ENCODE assay signal across 23 cellular contexts in genomic region chr6:16241321-16241689, GRCh38. TPM values are rescaled to one million over a fixed set of nuclear protein-coding genes. Genes with fewer than 3 reads are reported as not detected.
A peak's percentile ranks its signal among the peaks of the same experiment; 100 is the strongest.
DNase-seq lines count a peak whose midpoint lies in the region; ATAC-seq and TF ChIP-seq lines count a peak whose summit lies in the region.
"Had no signal": no experiment of that assay in that cellular context is flagged by ENCODE, and none has a peak within 500 bp of the region (broad histone marks: within the 10 kb centered on the region; RNA-seq: fewer than 3 reads in every experiment).

No MANE protein-coding gene starts in this region.

- peaks cover 31% of the 10 kb centered on the region for H3K27me3 Mint-ChIP-seq in nephron (ENCODE audit: low read depth)

- H3K27me3 ChIP-seq in left ventricle myocardium inferior (ENCODE audit: low read depth) (no peaks in the 10 kb centered on the region), tibial artery (no peaks in the 10 kb centered on the region), upper lobe of left lung (no peaks in the 10 kb centered on the region)
- H3K27me3 ChIP-seq: Peyer's patch, SJSA1 had no signal

- H3K36me3 Mint-ChIP-seq in nephron (ENCODE audit: low read depth): no peaks in the 10 kb centered on the region

- no peak overlapping the region for H3K27ac Mint-ChIP-seq in nephron
- H3K27ac Mint-ChIP-seq: H9, HFFc6 had no signal

- TF ChIP-seq POLR2A in upper lobe of left lung (IDR thresholded peaks at IDR 0.05): no peak

- H3K9me3 ChIP-seq in left ventricle myocardium inferior (replicated peaks) (no peaks in the 10 kb centered on the region), tibial artery (no peaks in the 10 kb centered on the region), upper lobe of left lung (no peaks in the 10 kb centered on the region)
- H3K9me3 ChIP-seq: Peyer's patch, SJSA1 had no signal

- TF ChIP-seq CTCF in left ventricle myocardium inferior (IDR thresholded peaks at IDR 0.05; ENCODE audit: borderline replicate concordance) (no peak), nephron (IDR thresholded peaks at IDR 0.05; ENCODE audit: unreplicated experiment in 3 of 3) (no peak), tibial artery (IDR thresholded peaks at IDR 0.05) (no peak), upper lobe of left lung (IDR thresholded peaks at IDR 0.05) (no peak)

- H3K27ac ChIP-seq in left ventricle myocardium inferior (replicated peaks): peak overlapping the region; percentile 92
- peak overlapping the region; percentile 69 to 87 for H3K27ac ChIP-seq in tibial artery
- H3K27ac ChIP-seq in upper lobe of left lung: no peak overlapping the region
- H3K27ac ChIP-seq: C4-2B, GM23248, Peyer's patch, SJSA1 had no signal

- DNase-seq in left ventricle myocardium inferior (no peak), cardiac septum (ENCODE audit: low spot score) (no peak), OCI-M1 (lab: John Stamatoyannopoulos, UW) (peak; percentile 55), tibial artery (no peak), upper lobe of left lung (no peak)
- DNase-seq: DND-41; GM23248; H9; HFFc6; KG1; NCI-H1092; NCI-H1436; NCI-H187 treated with DMSO at 0.1 percent for 48 hours; NCI-H2107; NCI-H446 treated with DMSO at 0.1 percent for 48 hours; NCI-H526 treated with DMSO at 0.1 percent for 48 hours; NK-92 treated with Interleukin-12 subunit alpha and Interleukin-12 subunit beta, amount 100 ng/mL, for 24 hours; Peyer's patch had no signal

- H3K9me3 Mint-ChIP-seq in nephron: no peaks in the 10 kb centered on the region
- H3K9me3 Mint-ChIP-seq: H9, HFFc6 had no signal

- H3K4me3 ChIP-seq in left ventricle myocardium inferior (peak overlapping the region; percentile 87), tibial artery (no peak overlapping the region), upper lobe of left lung (no peak overlapping the region)
- H3K4me3 ChIP-seq: GM12878, GM23248, Peyer's patch, SJSA1 had no signal

- H3K4me1 ChIP-seq in left ventricle myocardium inferior: peaks cover 89% of the 10 kb centered on the region
- H3K4me1 ChIP-seq in tibial artery: peaks cover 0 to 84% (median 64%) of the 10 kb centered on the region in 4 donors
- H3K4me1 ChIP-seq in upper lobe of left lung: peaks cover 19 to 35% (median 22%) of the 10 kb centered on the region in 4 donors

- H3K4me1 Mint-ChIP-seq in nephron: peaks cover 72% of the 10 kb centered on the region

- TF ChIP-seq EP300 in upper lobe of left lung (IDR thresholded peaks at IDR 0.05): no peak

- ATAC-seq in upper lobe of left lung (ENCODE audit: low FRiP score in 2 of 2) (no peak), GM18519 (IDR thresholded peaks at IDR 0.05; ENCODE audit: low FRiP score, unreplicated experiment) (no peak)
- ATAC-seq: GM12878 had no signal

- WGBS in upper lobe of left lung, 2 donors: 92 to 95% methylated on average over 4 of the region's 4 CpGs

- peak overlapping the region; percentile 1 to 52 (median 15) for H3K4me3 Mint-ChIP-seq in nephron
- H3K4me3 Mint-ChIP-seq: H9, HFFc6 had no signal

- intact Hi-C loops in left ventricle myocardium inferior (cut with micrococcal nuclease): no loop called here
- intact Hi-C loops in cardiac septum (cut with DNase I): loop anchor here (5.0 to 10.0 kb wide), 2 partner anchors 76 to 523 kb away; partner anchors contain the start of gene ATXN1
- intact Hi-C loops in tibial artery (cut with DNase I; ENCODE audit: low total_unique reads): no loop called here

- no peaks in the 10 kb centered on the region for H3K36me3 ChIP-seq in left ventricle myocardium inferior
- H3K36me3 ChIP-seq in tibial artery: no peaks in the 10 kb centered on the region
- H3K36me3 ChIP-seq in upper lobe of left lung: no peaks in the 10 kb centered on the region
- H3K36me3 ChIP-seq: Peyer's patch, SJSA1 had no signal

RNA-seq across cellular contexts. Expression of gene GMPR, which starts 2.9 kb away (rescaled TPM):
- total RNA-seq in left ventricle myocardium inferior (126 TPM), cardiac septum (71.0 TPM), upper lobe of left lung (10 to 100 TPM; 10.5 to 25.6 (median 16.4) TPM)

Comparison
In these comparisons a context has a peak if more than half of its experiments do, and no peak if none do; other contexts are left out.
1. H3K27ac ChIP-seq: peak in left ventricle myocardium inferior (single experiment) and tibial artery (2 of 2); none in upper lobe of left lung (0 of 4).